In the genomic region with DNA sequence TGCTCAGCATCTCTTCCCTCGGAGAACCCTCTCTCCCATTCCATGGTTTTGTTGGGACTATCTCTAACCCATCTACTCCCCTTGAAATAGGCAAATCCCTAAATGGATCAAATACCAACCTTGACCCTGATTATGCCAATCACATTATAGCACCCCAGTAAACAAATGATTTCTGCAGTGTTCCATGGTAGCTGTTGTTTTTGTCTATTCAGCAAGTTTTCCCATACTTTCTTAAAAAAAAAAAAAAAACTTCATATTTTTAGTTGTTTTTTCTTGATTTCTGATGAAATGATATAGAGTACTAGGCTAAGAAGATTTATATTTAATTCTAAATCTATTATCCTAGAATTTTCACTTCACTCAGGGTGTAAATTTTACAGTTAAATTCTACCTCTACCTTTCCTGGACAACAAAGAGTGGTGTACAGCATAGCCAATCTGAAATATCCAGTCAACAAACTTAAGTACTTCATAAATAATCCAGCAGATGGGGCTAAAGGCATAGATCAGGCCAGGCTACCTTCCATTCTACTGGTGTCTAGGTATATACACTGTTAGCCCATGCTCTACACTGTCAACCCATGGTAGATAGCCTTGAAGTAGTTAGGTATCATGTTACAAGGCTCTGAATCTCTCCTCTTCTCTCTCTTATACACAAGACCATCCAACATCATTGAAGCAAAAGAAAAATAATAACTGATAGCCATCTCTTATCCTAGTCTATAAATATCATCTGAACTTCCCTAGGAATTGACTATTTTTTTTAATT, we compare ENCODE assay signal across 8 cellular contexts.
A peak's percentile ranks its signal among the peaks of the same experiment; 100 is the strongest.
DNase-seq lines count a peak whose midpoint lies in the region; ATAC-seq, FAIRE-seq and TF ChIP-seq lines count a peak whose summit lies in the region.

No MANE protein-coding gene starts in this region.

- H3K27ac ChIP-seq in SK-N-SH (ENCODE audit: low read depth in 2 of 2, low read length in 1 of 2) (peak overlapping the region; percentile 24 to 69; a peak in 3 of 4 replicates), endothelial cell of umbilical vein (ENCODE audit: insufficient read depth, low read depth, low read length) (no peak overlapping the region)

- no peak for TF ChIP-seq EP300 in SK-N-SH (IDR thresholded peaks at IDR 0.05; ENCODE audit: borderline replicate concordance in 1 of 2, low read depth in 1 of 2, low read length in 1 of 2)

- intact Hi-C loops in endothelial cell of umbilical vein (cut with micrococcal nuclease) (loop anchor here (1.0 to 5.0 kb wide), 6 partner anchors 68 to 1317 kb away; no protein-coding TSS in a partner anchor), mucosa of descending colon (cut with DNase I, micrococcal nuclease) (loop anchor here in 1 of 2 donors (10.0 kb wide), 1 partner anchor 640 kb away; no protein-coding TSS in a partner anchor)

- peaks cover 24% of the 10 kb centered on the region for H3F3A ChIP-seq in SK-N-SH (replicated peaks; ENCODE audit: insufficient read depth)

- H3K9me1 ChIP-seq in endothelial cell of umbilical vein (replicated peaks; ENCODE audit: control insufficient read depth, extremely low read depth, insufficient read depth, low read length), result no peaks in the 10 kb centered on the region

- no peaks in the 10 kb centered on the region for H3K9me2 ChIP-seq in SK-N-SH

- H3K79me2 ChIP-seq in SK-N-SH (ENCODE audit: insufficient read depth), result no peaks in the 10 kb centered on the region
- peaks cover 1% of the 10 kb centered on the region for H3K79me2 ChIP-seq in endothelial cell of umbilical vein (ENCODE audit: control insufficient read depth, insufficient read depth, low read length)

- FAIRE-seq in endothelial cell of umbilical vein (lab: Jason Lieb, UNC), result peak; percentile 85

- H3K4me2 ChIP-seq in SK-N-SH (no peak overlapping the region), endothelial cell of umbilical vein (ENCODE audit: insufficient read depth, low read length) (no peak overlapping the region)

- no peaks in the 10 kb centered on the region for H3K9me3 ChIP-seq in SK-N-SH
- H3K9me3 ChIP-seq in endothelial cell of umbilical vein (replicated peaks; ENCODE audit: control insufficient read depth, insufficient read depth, low read length), result no peaks in the 10 kb centered on the region
- no peaks in the 10 kb centered on the region for H3K9me3 ChIP-seq in mucosa of descending colon

- no peak overlapping the region for H3K9ac ChIP-seq in SK-N-SH
- H3K9ac ChIP-seq in endothelial cell of umbilical vein (replicated peaks; ENCODE audit: extremely low read depth, insufficient read depth, low read length), result no peak overlapping the region

- TF ChIP-seq CTCF in SK-N-SH (IDR thresholded peaks at IDR 0.05), result peak; percentile 60
- TF ChIP-seq CTCF in endothelial cell of umbilical vein (IDR thresholded peaks at IDR 0.05; ENCODE audit: extremely low read depth in 1 of 2, insufficient read depth in 1 of 2, low read depth in 1 of 2, low read length in 2 of 2), result peak; percentile 26 to 28
- no peak for TF ChIP-seq CTCF in mucosa of descending colon (IDR thresholded peaks at IDR 0.05)

- H3K27me3 ChIP-seq in SK-N-SH (ENCODE audit: insufficient read depth) (no peaks in the 10 kb centered on the region), endothelial cell of umbilical vein (ENCODE audit: control insufficient read depth in 2 of 2, insufficient read depth in 2 of 2, low read length in 2 of 2) (no peaks in the 10 kb centered on the region)

- no peak overlapping the region; a peak in 1 of 4 replicates for H3K4me3 ChIP-seq in SK-N-SH (ENCODE audit: low read depth in 2 of 2, low read length in 1 of 2)
- H3K4me3 ChIP-seq in endothelial cell of umbilical vein (replicated peaks in 1 of 3; ENCODE audit: insufficient read depth in 1 of 3, low read depth in 1 of 3, low read length in 3 of 3), result no peak overlapping the region
- H3K4me3 ChIP-seq in mucosa of descending colon, result no peak overlapping the region

- H3K36me3 ChIP-seq in SK-N-SH (replicated peaks in 1 of 2; ENCODE audit: control insufficient read depth in 1 of 2, insufficient read depth in 2 of 2, low read length in 1 of 2) (peaks cover 26 to 36% of the 10 kb centered on the region in 2 experiments), endothelial cell of umbilical vein (ENCODE audit: control insufficient read depth in 2 of 2, extremely low read depth in 1 of 2, insufficient read depth in 2 of 2, low read length in 2 of 2) (no peaks in the 10 kb centered on the region), mucosa of descending colon (ENCODE audit: low read depth) (no peaks in the 10 kb centered on the region)

- TF ChIP-seq POLR2A in endothelial cell of umbilical vein (IDR thresholded peaks at IDR 0.05; ENCODE audit: low read depth, low read length), result no peak

- WGBS in SK-N-SH (ENCODE audit: low lambda C conversion rate), result 90% methylated on average over 1 of the region's 1 CpG

- H3K4me1 ChIP-seq in SK-N-SH (ENCODE audit: control insufficient read depth in 1 of 2, insufficient read depth in 2 of 2, low read depth in 1 of 2, low read length in 1 of 2) (peaks cover 2 to 5% of the 10 kb centered on the region in 2 experiments; a peak in 2 of 4 replicates), endothelial cell of umbilical vein (ENCODE audit: control insufficient read depth, extremely low read depth, insufficient read depth, low read length) (no peaks in the 10 kb centered on the region), mucosa of descending colon (ENCODE audit: low read depth) (no peaks in the 10 kb centered on the region)

- TF ChIP-seq RAD21 in SK-N-SH (IDR thresholded peaks at IDR 0.05; ENCODE audit: low read length), result peak; percentile 81

- DNase-seq in COLO829 (ENCODE audit: low spot score), result peak; percentile 63
- peak; percentile 59 for DNase-seq in NCI-H1436 treated with DMSO at 0.1 percent for 48 hours (lab: John Stamatoyannopoulos, UW)
- peak; percentile 38 for DNase-seq in SK-N-SH
- peak; percentile 90 for DNase-seq in endothelial cell of umbilical vein (ENCODE audit: low read depth, low spot score)
- peak in 1 of 3 donors; percentile 25 for DNase-seq in mucosa of descending colon
- DNase-seq in ecto neural progenitor cell (ENCODE audit: low spot score), result no peak

- no TSS peak for BruUV-seq in endothelial cell of umbilical vein (replicated peaks; lab: Mats Ljungman, UMichigan)

- CTCF ChIA-PET in SK-N-SH (lab: Yijun Ruan, JAX) (interaction anchor here (0.6 to 2.7 kb wide), 10 partner anchors 11 to 1653 kb away, joined by 3 to 12 read pairs (median 4); no protein-coding TSS in a partner anchor), endothelial cell of umbilical vein (lab: Charles Lee) (interaction anchor here (0.6 to 4.4 kb wide), 33 partner anchors 10 to 1317 kb away, joined by 3 to 70 read pairs (median 3); a partner anchor contains a TSS)

- H2AFZ ChIP-seq in SK-N-SH (ENCODE audit: low read depth) (no peak overlapping the region), endothelial cell of umbilical vein (ENCODE audit: low read depth, low read length) (no peak overlapping the region)

- H4K20me1 ChIP-seq in SK-N-SH (ENCODE audit: insufficient read depth) (no peaks in the 10 kb centered on the region), endothelial cell of umbilical vein (replicated peaks; ENCODE audit: control insufficient read depth, extremely low read depth, insufficient read depth, low read length) (no peaks in the 10 kb centered on the region)

- POLR2A ChIA-PET in SK-N-SH (lab: Yijun Ruan, JAX) (no interaction called here), endothelial cell of umbilical vein (lab: Charles Lee) (interaction anchor here (0.6 kb wide), 1 partner anchor 31 kb away, joined by 4 read pairs; no protein-coding TSS in a partner anchor)

- dilution Hi-C loops in endothelial cell of umbilical vein (cut with MboI; ENCODE audit: extremely low pct_ligation_motif_present, low sequenced_read_pairs), result no loop called here

- ATAC-seq in GM18867 (IDR thresholded peaks at IDR 0.05; ENCODE audit: unreplicated experiment) (peak; percentile 98), HG02973 (IDR thresholded peaks at IDR 0.05; ENCODE audit: unreplicated experiment) (peak; percentile 97), mucosa of descending colon (peak; percentile 97)

TF ChIP-seq in SK-N-SH, 30 proteins besides CTCF, POLR2A, EP300 and RAD21 (continues in another document):
- TF ChIP-seq GABPA (IDR thresholded peaks at IDR 0.05; ENCODE audit: low read depth) (no peak), JUND (IDR thresholded peaks at IDR 0.05) (no peak), SIN3A (IDR thresholded peaks at IDR 0.05; ENCODE audit: borderline replicate concordance, low read depth, low read length) (peak; percentile 78; the same call in 1 of the 2 replicates), CHD2 (IDR thresholded peaks at IDR 0.05; ENCODE audit: low read length, partially characterized antibody) (no peak)
- TF ChIP-seq, protein P1, sequence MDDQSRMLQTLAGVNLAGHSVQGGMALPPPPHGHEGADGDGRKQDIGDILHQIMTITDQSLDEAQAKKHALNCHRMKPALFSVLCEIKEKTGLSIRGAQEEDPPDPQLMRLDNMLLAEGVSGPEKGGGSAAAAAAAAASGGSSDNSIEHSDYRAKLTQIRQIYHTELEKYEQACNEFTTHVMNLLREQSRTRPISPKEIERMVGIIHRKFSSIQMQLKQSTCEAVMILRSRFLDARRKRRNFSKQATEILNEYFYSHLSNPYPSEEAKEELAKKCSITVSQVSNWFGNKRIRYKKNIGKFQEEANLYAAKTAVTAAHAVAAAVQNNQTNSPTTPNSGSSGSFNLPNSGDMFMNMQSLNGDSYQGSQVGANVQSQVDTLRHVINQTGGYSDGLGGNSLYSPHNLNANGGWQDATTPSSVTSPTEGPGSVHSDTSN (IDR thresholded peaks at IDR 0.05), result no peak

TF ChIP-seq in endothelial cell of umbilical vein, 7 proteins besides CTCF, POLR2A, EP300 and RAD21:
- TF ChIP-seq, protein P2, sequence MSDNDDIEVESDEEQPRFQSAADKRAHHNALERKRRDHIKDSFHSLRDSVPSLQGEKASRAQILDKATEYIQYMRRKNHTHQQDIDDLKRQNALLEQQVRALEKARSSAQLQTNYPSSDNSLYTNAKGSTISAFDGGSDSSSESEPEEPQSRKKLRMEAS (IDR thresholded peaks at IDR 0.05; ENCODE audit: insufficient read depth, insufficient read length), result no peak
- TF ChIP-seq GATA2 (IDR thresholded peaks at IDR 0.05; ENCODE audit: insufficient read depth, insufficient read length, low read depth, low read length) (no peak), FOS (IDR thresholded peaks at IDR 0.05; ENCODE audit: borderline replicate concordance, insufficient read depth, low read length) (no peak), POLR2AphosphoS5 (IDR thresholded peaks at IDR 0.05; ENCODE audit: insufficient read depth, low read depth, low read length) (no peak), EZH2 (IDR thresholded peaks at IDR 0.05; ENCODE audit: borderline replicate concordance, low read depth, low read length, severe bottlenecking) (no peak), JUN (IDR thresholded peaks at IDR 0.05; ENCODE audit: borderline replicate concordance, insufficient read depth, insufficient read length, low read depth) (no peak), MYC (IDR thresholded peaks at IDR 0.05; ENCODE audit: low read depth, low read length) (no peak)
